8 cellular contexts compared by ENCODE assay signal in the genomic region with DNA sequence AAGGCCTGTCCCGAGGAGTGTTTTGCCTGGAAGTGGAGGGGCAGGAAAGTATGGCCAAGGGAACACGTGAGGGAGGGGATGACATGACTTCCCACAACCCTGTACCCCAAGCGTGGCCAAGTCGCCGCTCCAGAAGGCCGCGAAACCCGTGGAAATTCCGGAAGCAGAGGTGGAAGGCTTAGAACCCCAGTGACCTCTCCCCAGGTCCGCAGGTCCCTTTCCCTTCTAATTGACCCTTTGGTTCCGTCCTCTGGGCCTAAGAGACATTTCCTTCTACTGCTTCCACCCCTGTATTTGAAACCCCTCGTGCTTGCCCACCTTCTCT. TPM values are rescaled to one million over a fixed set of nuclear protein-coding genes. Genes with fewer than 3 reads are reported as not detected.
DNase-seq lines count a peak whose midpoint lies in the region; ATAC-seq and TF ChIP-seq lines count a peak whose summit lies in the region.

No MANE protein-coding gene starts in this region.

- H3K56ac ChIP-seq in mesendoderm (ENCODE audit: low read length): peak overlapping the region; percentile 90

- peak overlapping the region; percentile 15 for H3K4me2 ChIP-seq in mesendoderm (ENCODE audit: low read length)

- peaks cover 9% of the 10 kb centered on the region for H3K36me3 Mint-ChIP-seq in activated naive CD4-positive, alpha-beta T cell treated with anti-CD3 and anti-CD28 coated beads, Interleukin-2, amount 50 U/mL, for 24 hours
- H3K36me3 Mint-ChIP-seq in activated naive CD4-positive, alpha-beta T cell treated with anti-CD3 and anti-CD28 coated beads, Interleukin-2, amount 50 U/mL, for 72 hours: peaks cover 29 to 33% of the 10 kb centered on the region in 2 donors
- peaks cover 9% of the 10 kb centered on the region for H3K36me3 Mint-ChIP-seq in type B pancreatic cell

- H3K4me1 Mint-ChIP-seq in activated naive CD4-positive, alpha-beta T cell treated with anti-CD3 and anti-CD28 coated beads, Interleukin-2, amount 50 U/mL, for 24 hours: peaks cover 3% of the 10 kb centered on the region
- H3K4me1 Mint-ChIP-seq in type B pancreatic cell (ENCODE audit: unreplicated experiment): no peaks in the 10 kb centered on the region

- TF ChIP-seq CTCF in brain microvascular endothelial cell (IDR thresholded peaks at IDR 0.05; ENCODE audit: low read depth, low read length, missing control alignments) (no peak), type B pancreatic cell (conservative IDR thresholded peaks at IDR 0.05) (no peak)

- H3K4me1 ChIP-seq in mesendoderm (ENCODE audit: control insufficient read depth, low read depth, low read length): peaks cover 7% of the 10 kb centered on the region

- H3K4me3 ChIP-seq in brain microvascular endothelial cell (ENCODE audit: low read depth, low read length): peak overlapping the region; percentile 87
- H3K4me3 ChIP-seq in mesendoderm (ENCODE audit: low read length): peak overlapping the region; percentile 5

- H2BK120ac ChIP-seq in mesendoderm (ENCODE audit: low read depth, low read length): no peak overlapping the region

- peaks cover 5% of the 10 kb centered on the region for H3K9me3 Mint-ChIP-seq in activated naive CD4-positive, alpha-beta T cell treated with anti-CD3 and anti-CD28 coated beads, Interleukin-2, amount 50 U/mL, for 24 hours
- peaks cover 4 to 11% of the 10 kb centered on the region in 2 donors for H3K9me3 Mint-ChIP-seq in activated naive CD4-positive, alpha-beta T cell treated with anti-CD3 and anti-CD28 coated beads, Interleukin-2, amount 50 U/mL, for 72 hours
- no peaks in the 10 kb centered on the region for H3K9me3 Mint-ChIP-seq in type B pancreatic cell

- no peak overlapping the region for H3K4me3 Mint-ChIP-seq in activated naive CD4-positive, alpha-beta T cell treated with anti-CD3 and anti-CD28 coated beads, Interleukin-2, amount 50 U/mL, for 24 hours
- peak overlapping the region; percentile 82 for H3K4me3 Mint-ChIP-seq in type B pancreatic cell

- no peak overlapping the region for H2AK5ac ChIP-seq in mesendoderm (ENCODE audit: low read length)

- peak overlapping the region; percentile 41 for H3K4ac ChIP-seq in mesendoderm (ENCODE audit: low read depth, low read length)

- peak overlapping the region; percentile 34 for H3K18ac ChIP-seq in mesendoderm (ENCODE audit: low read length)

- no peaks in the 10 kb centered on the region for H3K27me3 ChIP-seq in brain microvascular endothelial cell (replicated peaks)
- H3K27me3 ChIP-seq in mesendoderm (ENCODE audit: insufficient read depth, low read length, poor library complexity): no peaks in the 10 kb centered on the region

- no peak for ATAC-seq in activated naive CD4-positive, alpha-beta T cell treated with anti-CD3 and anti-CD28 coated beads, Interleukin-2, amount 50 U/mL, for 72 hours
- no peak for ATAC-seq in HG03095 (IDR thresholded peaks at IDR 0.05; ENCODE audit: unreplicated experiment)

- H3K9ac ChIP-seq in mesendoderm (ENCODE audit: low read length): peak overlapping the region; percentile 65

- in situ Hi-C loops in brain microvascular endothelial cell (cut with HindIII; ENCODE audit: low pct_ligation_motif_present, low sequenced_read_pairs): no loop called here

- no peak for DNase-seq in activated naive CD4-positive, alpha-beta T cell treated with anti-CD3 and anti-CD28 coated beads, Interleukin-2, amount 50 U/mL, for 72 hours (ENCODE audit: low spot score in 2 of 2)
- no peak for DNase-seq in brain microvascular endothelial cell
- DNase-seq in mesendoderm: no peak
- DNase-seq in type B pancreatic cell (ENCODE audit: extremely low spot score, unreplicated experiment): no peak
- DNase-seq in SW480 (ENCODE audit: low spot score): no peak
- no peak for DNase-seq in pons (ENCODE audit: low spot score)

- peak overlapping the region; percentile 79 for H3K27ac Mint-ChIP-seq in activated naive CD4-positive, alpha-beta T cell treated with anti-CD3 and anti-CD28 coated beads, Interleukin-2, amount 50 U/mL, for 24 hours
- H3K27ac Mint-ChIP-seq in activated naive CD4-positive, alpha-beta T cell treated with anti-CD3 and anti-CD28 coated beads, Interleukin-2, amount 50 U/mL, for 72 hours: peak overlapping the region in 1 of 2 donors; percentile 53
- H3K27ac Mint-ChIP-seq in type B pancreatic cell: peak overlapping the region; percentile 29

- peaks cover 34% of the 10 kb centered on the region for H3K79me2 ChIP-seq in mesendoderm (ENCODE audit: control insufficient read depth, insufficient read depth, low read length)

- H2BK15ac ChIP-seq in mesendoderm (replicated peaks; ENCODE audit: low read depth): no peak overlapping the region

- no peak overlapping the region for H4K5ac ChIP-seq in mesendoderm (ENCODE audit: low read length)

- H3K79me1 ChIP-seq in mesendoderm (ENCODE audit: low read length): peaks cover 6% of the 10 kb centered on the region

- H3K36me3 ChIP-seq in brain microvascular endothelial cell (replicated peaks) (no peaks in the 10 kb centered on the region), mesendoderm (ENCODE audit: control insufficient read depth, insufficient read depth, low read length) (no peaks in the 10 kb centered on the region)

- no peaks in the 10 kb centered on the region for H3K27me3 Mint-ChIP-seq in activated naive CD4-positive, alpha-beta T cell treated with anti-CD3 and anti-CD28 coated beads, Interleukin-2, amount 50 U/mL, for 24 hours
- H3K27me3 Mint-ChIP-seq in type B pancreatic cell: no peaks in the 10 kb centered on the region

- peak overlapping the region; percentile 39 for H3K27ac ChIP-seq in brain microvascular endothelial cell
- H3K27ac ChIP-seq in mesendoderm (ENCODE audit: low read depth, low read length): peak overlapping the region; percentile 64

- peak overlapping the region; percentile 52 for H3K23ac ChIP-seq in mesendoderm (ENCODE audit: low read length)

- H2BK5ac ChIP-seq in mesendoderm (ENCODE audit: low read length): peak overlapping the region; percentile 74

- WGBS in mesendoderm (ENCODE audit: extremely low coverage, insufficient coverage, low lambda C conversion rate): no CpG with 5 or more reads among the region's 12 CpGs

- no peak overlapping the region for H4K8ac ChIP-seq in mesendoderm (ENCODE audit: low read depth, low read length)

RNA-seq across cellular contexts. Expression of a gene that starts 0.5 kb away (rescaled TPM):
- total RNA-seq in activated naive CD4-positive, alpha-beta T cell treated with anti-CD3 and anti-CD28 coated beads, Interleukin-2, amount 50 U/mL, for 72 hours: 10 to 100 TPM; 47.7 to 64.7 TPM
- 25.5 TPM for polyA plus RNA-seq in mesendoderm (2013, experiment 1 of 2)
- 24.7 TPM for polyA plus RNA-seq in mesendoderm (2013, experiment 2 of 2)
- total RNA-seq in type B pancreatic cell (ENCODE audit: low replicate concordance): 40.5 and 40.7 TPM in 2 replicates

RNA-seq across cellular contexts. Expression of a gene that starts 39.8 kb away (rescaled TPM):
- 1 to 10 TPM in 1 of 2 donors, under 1 TPM in 1; 0.84 to 2.6 TPM for total RNA-seq in activated naive CD4-positive, alpha-beta T cell treated with anti-CD3 and anti-CD28 coated beads, Interleukin-2, amount 50 U/mL, for 72 hours
- polyA plus RNA-seq in mesendoderm (2013, experiment 1 of 2): 0.48 TPM
- polyA plus RNA-seq in mesendoderm (2013, experiment 2 of 2): 0.76 TPM
- total RNA-seq in type B pancreatic cell (ENCODE audit: low replicate concordance): 0.14 and 0.24 TPM in 2 replicates

RNA-seq across cellular contexts. Expression of a gene that starts 56.2 kb away (rescaled TPM):
- total RNA-seq in activated naive CD4-positive, alpha-beta T cell treated with anti-CD3 and anti-CD28 coated beads, Interleukin-2, amount 50 U/mL, for 72 hours: 10 to 100 TPM; 18.1 to 26.3 TPM
- 8.8 TPM for polyA plus RNA-seq in mesendoderm (2013, experiment 1 of 2)
- polyA plus RNA-seq in mesendoderm (2013, experiment 2 of 2): 9.7 TPM
- total RNA-seq in type B pancreatic cell (ENCODE audit: low replicate concordance): 20.8 and 26.8 TPM in 2 replicates
